1 cellular context compared by ENCODE assay signal in the genomic region with DNA sequence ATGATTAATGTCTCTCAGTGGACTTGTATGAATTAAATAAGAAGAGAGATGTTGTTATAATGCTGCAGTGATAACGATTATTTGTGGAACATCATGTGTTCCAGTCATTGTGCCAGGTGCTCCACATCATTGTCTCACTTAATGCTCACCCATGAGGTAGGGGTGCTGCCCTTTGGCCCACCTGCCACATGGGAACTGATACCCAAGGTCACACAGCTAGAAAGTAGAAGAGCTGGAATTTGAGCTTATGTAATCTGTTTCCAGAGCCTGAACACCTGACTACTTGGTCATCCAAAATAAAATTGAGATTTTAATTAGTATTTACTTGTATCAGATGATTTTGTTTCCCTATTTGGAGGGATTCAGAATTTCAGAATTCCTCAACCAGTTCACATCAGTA.
TF ChIP-seq lines count a peak whose summit lies in the region.

No MANE protein-coding gene starts in this region.

TF ChIP-seq in A549, 52 proteins besides CTCF, POLR2A, EP300 and RAD21 (continued from another document):
- TF ChIP-seq, protein P1, sequence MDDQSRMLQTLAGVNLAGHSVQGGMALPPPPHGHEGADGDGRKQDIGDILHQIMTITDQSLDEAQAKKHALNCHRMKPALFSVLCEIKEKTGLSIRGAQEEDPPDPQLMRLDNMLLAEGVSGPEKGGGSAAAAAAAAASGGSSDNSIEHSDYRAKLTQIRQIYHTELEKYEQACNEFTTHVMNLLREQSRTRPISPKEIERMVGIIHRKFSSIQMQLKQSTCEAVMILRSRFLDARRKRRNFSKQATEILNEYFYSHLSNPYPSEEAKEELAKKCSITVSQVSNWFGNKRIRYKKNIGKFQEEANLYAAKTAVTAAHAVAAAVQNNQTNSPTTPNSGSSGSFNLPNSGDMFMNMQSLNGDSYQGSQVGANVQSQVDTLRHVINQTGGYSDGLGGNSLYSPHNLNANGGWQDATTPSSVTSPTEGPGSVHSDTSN (IDR thresholded peaks at IDR 0.05) = no peak
- TF ChIP-seq ZSCAN20 (CRISPR knock-in tag; IDR thresholded peaks at IDR 0.05) = no peak
- TF ChIP-seq, protein P2, sequence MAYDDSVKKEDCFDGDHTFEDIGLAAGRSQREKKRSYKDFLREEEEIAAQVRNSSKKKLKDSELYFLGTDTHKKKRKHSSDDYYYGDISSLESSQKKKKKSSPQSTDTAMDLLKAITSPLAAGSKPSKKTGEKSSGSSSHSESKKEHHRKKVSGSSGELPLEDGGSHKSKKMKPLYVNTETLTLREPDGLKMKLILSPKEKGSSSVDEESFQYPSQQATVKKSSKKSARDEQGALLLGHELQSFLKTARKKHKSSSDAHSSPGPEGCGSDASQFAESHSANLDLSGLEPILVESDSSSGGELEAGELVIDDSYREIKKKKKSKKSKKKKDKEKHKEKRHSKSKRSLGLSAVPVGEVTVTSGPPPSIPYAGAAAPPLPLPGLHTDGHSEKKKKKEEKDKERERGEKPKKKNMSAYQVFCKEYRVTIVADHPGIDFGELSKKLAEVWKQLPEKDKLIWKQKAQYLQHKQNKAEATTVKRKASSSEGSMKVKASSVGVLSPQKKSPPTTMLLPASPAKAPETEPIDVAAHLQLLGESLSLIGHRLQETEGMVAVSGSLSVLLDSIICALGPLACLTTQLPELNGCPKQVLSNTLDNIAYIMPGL (CRISPR knock-in tag; IDR thresholded peaks at IDR 0.05; ENCODE audit: borderline replicate concordance) = no peak
- TF ChIP-seq, protein P3, sequence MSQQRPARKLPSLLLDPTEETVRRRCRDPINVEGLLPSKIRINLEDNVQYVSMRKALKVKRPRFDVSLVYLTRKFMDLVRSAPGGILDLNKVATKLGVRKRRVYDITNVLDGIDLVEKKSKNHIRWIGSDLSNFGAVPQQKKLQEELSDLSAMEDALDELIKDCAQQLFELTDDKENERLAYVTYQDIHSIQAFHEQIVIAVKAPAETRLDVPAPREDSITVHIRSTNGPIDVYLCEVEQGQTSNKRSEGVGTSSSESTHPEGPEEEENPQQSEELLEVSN (IDR thresholded peaks at IDR 0.05; ENCODE audit: borderline replicate concordance, low read depth) = no peak
